ENCODE assay signal across 7 cellular contexts in the genomic region with DNA sequence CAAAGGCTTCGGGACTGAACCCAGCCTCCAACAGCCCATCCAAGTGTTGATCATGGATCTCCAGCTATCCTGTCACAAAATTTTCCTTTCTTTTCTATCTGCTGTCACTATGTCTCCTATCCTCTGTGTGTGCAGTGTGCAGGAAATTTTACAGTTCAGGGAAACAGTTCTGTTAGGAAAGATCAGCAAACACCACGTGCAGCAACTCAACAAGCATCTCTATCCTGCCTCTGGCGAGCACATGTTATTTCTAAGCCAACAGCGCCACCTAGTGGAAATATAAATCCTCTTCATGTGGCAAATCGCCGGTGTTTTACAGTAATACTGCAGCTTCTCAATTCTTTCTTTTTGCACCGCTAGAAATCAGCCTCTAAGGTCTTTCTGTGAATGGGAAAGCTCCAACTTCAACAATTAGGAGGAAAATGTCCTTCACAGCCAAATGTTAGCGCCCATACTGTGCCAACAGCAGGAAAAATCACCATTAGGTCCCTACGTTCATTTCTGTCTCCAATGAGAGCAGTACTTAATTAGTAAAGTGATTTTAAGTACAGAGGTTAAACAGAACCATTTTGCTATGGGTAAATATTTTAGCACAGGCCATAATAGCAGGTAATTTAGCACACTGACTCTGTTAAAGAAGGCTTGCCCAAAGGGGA. TPM values are rescaled to one million over a fixed set of nuclear protein-coding genes. Genes with fewer than 3 reads are reported as not detected.
DNase-seq lines count a peak whose midpoint lies in the region; ATAC-seq, FAIRE-seq and TF ChIP-seq lines count a peak whose summit lies in the region.

No MANE protein-coding gene starts in this region.

- in situ Hi-C loops in GM12878 (cut with MboI): loop anchor here (5.0 to 25.0 kb wide), 2 partner anchors 75 to 925 kb away; a partner anchor contains a TSS

- TF ChIP-seq RAD21 in GM12878 (IDR thresholded peaks at IDR 0.05; ENCODE audit: insufficient read depth, low read depth, low read length): peak; percentile 81

- RAD21 ChIA-PET in GM12878 (lab: Charles Lee; ENCODE audit: unreplicated experiment): interaction anchor here (1.7 kb wide), 1 partner anchor 73 kb away, joined by 8 read pairs; no protein-coding TSS in a partner anchor

- H3K9ac ChIP-seq in GM12878 (ENCODE audit: control insufficient read depth, insufficient read depth, low read length): no peak overlapping the region

- intact Hi-C loops in GM12878 (cut with micrococcal nuclease; ENCODE audit: unreplicated experiment): loop anchor here (1.0 to 10.0 kb wide), 3 partner anchors 73 to 928 kb away; no protein-coding TSS in a partner anchor

- no peak for TF ChIP-seq EP300 in GM12878 (IDR thresholded peaks at IDR 0.05; ENCODE audit: borderline replicate concordance in 1 of 2, control insufficient read depth in 1 of 2, low read depth in 2 of 2, low read length in 2 of 2)

- H3K4me1 ChIP-seq in GM12878 (ENCODE audit: control insufficient read depth, insufficient read depth, low read length): no peaks in the 10 kb centered on the region

- peak; percentile 60 for TF ChIP-seq CTCF in GM12872 (IDR thresholded peaks at IDR 0.05; ENCODE audit: insufficient read depth, low read depth, low read length)
- TF ChIP-seq CTCF in GM12878 (IDR thresholded peaks at IDR 0.05 in 2 of 3, conservative IDR thresholded peaks at IDR 0.05 in 1 of 3; ENCODE audit: control insufficient read depth in 2 of 3, extremely low read depth in 1 of 3, insufficient read depth in 1 of 3, low read depth in 3 of 3, low read length in 3 of 3): peak; percentile 45 to 74 (median 53); a peak in 5 of 6 replicates

- CTCF ChIA-PET in GM12878 (lab: Yijun Ruan, JAX): interaction anchor here (0.6 to 3.4 kb wide), 8 partner anchors 9 to 935 kb away, joined by 3 to 45 read pairs (median 4); no protein-coding TSS in a partner anchor

- WGBS in GM12878 (ENCODE audit: insufficient coverage, insufficient replicate concordance, low lambda C conversion rate, missing lambda C conversion rate): 18% methylated on average over 9 of the region's 9 CpGs

- no TSS peak for BruUV-seq in GM12878 (replicated peaks; lab: Mats Ljungman, UMichigan)

- H4K20me1 ChIP-seq in GM12878 (ENCODE audit: control insufficient read depth, insufficient read depth): no peaks in the 10 kb centered on the region

- peak; percentile 93 for FAIRE-seq in GM12878 (lab: Jason Lieb, UNC)

- no peak overlapping the region for H2AFZ ChIP-seq in GM12878 (ENCODE audit: control insufficient read depth, low read depth, low read length)

- H3K4me3 ChIP-seq in GM12878: no peak overlapping the region

- no peak for TF ChIP-seq POLR2A in GM12878 (IDR thresholded peaks at IDR 0.05; ENCODE audit: low read depth, low read length)

- H3K79me2 ChIP-seq in GM12878 (ENCODE audit: control insufficient read depth, insufficient read depth, low read length): no peaks in the 10 kb centered on the region

- no peak overlapping the region for H3K27ac ChIP-seq in GM12878 (ENCODE audit: control insufficient read depth, insufficient read depth)

- H3K27me3 ChIP-seq in GM12878 (replicated peaks in 1 of 2; ENCODE audit: control insufficient read depth in 2 of 2, insufficient read depth in 2 of 2, low read length in 1 of 2): no peaks in the 10 kb centered on the region

- SMC1A ChIA-PET in GM12878 (lab: Charles Lee; ENCODE audit: uncharacterized antibody, unreplicated experiment): interaction anchor here (0.6 to 1.5 kb wide), 7 partner anchors 16 to 252 kb away, joined by 3 to 4 read pairs (median 3); no protein-coding TSS in a partner anchor

- H3K4me2 ChIP-seq in GM12878 (ENCODE audit: control insufficient read depth, insufficient read depth): no peak overlapping the region

- POLR2A ChIA-PET in GM12878 (lab: Charles Lee): no interaction called here

- H3K9me3 ChIP-seq in GM12878 (replicated peaks; ENCODE audit: control insufficient read depth, insufficient read depth, low read length): peaks cover 4% of the 10 kb centered on the region; the same call in 1 of the 3 replicates

- H3K36me3 ChIP-seq in GM12878 (ENCODE audit: control insufficient read depth in 2 of 2, insufficient read depth in 2 of 2, low read length in 1 of 2): no peaks in the 10 kb centered on the region

- ATAC-seq in SK-N-SH treated with all-trans-retinoic acid at 6 μM for 48 hours (peak; percentile 82), GM12878 (peak; percentile 78), GM19452 (IDR thresholded peaks at IDR 0.05; ENCODE audit: unreplicated experiment) (no peak)

- DNase-seq in NCI-H1417 treated with DMSO at 0.1 percent for 48 hours (lab: John Stamatoyannopoulos, UW) (peak; percentile 17), GM12878 (ENCODE audit: low read depth, low spot score) (peak; percentile 23), iPS DF 19.7 (ENCODE audit: low read depth, low spot score) (peak; percentile 68)
- peak; percentile 48 for DNase-seq in stimulated activated CD4-positive, alpha-beta T cell treated with anti-CD3 and anti-CD28 coated beads, Interleukin-15, amount 100 ng/mL, for 24 hours

TF ChIP-seq in SK-N-SH treated with all-trans-retinoic acid at 6 μM for 48 hours, 23 proteins besides CTCF, POLR2A, EP300 and RAD21:
- TF ChIP-seq ZNF8 (CRISPR knock-in tag; IDR thresholded peaks at IDR 0.05): no peak
- no peak for TF ChIP-seq OSR1 (CRISPR knock-in tag; IDR thresholded peaks at IDR 0.05)

TF ChIP-seq in GM12878, 131 proteins besides CTCF, POLR2A, EP300 and RAD21 (continues in another document):
- TF ChIP-seq, protein P1, sequence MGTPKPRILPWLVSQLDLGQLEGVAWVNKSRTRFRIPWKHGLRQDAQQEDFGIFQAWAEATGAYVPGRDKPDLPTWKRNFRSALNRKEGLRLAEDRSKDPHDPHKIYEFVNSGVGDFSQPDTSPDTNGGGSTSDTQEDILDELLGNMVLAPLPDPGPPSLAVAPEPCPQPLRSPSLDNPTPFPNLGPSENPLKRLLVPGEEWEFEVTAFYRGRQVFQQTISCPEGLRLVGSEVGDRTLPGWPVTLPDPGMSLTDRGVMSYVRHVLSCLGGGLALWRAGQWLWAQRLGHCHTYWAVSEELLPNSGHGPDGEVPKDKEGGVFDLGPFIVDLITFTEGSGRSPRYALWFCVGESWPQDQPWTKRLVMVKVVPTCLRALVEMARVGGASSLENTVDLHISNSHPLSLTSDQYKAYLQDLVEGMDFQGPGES (IDR thresholded peaks at IDR 0.05): no peak

RNA-seq across cellular contexts. Expression of a gene that starts 21.3 kb away (rescaled TPM):
- 18.1 and 21.8 TPM in 2 replicates for total RNA-seq in GM12878 (2013; cell fraction: nucleolus; rRNA removed)
- 8.4 and 9.6 TPM in 2 replicates for total RNA-seq in GM12878 (2014; rRNA removed)
- total RNA-seq in GM12878 (2014; rRNA removed; fragmentation: Illumina TruSeq; extraction: Trizol): 6.8 and 7.1 TPM in 2 replicates
- total RNA-seq in GM12878 (2021): 5.4 and 5.7 TPM in 2 replicates
- polyA plus RNA-seq in GM12878 (2011; ENCODE audit: low read depth): 1.6 TPM
- polyA plus RNA-seq in GM12878 (2011; rRNA removed): 9.4 and 17.9 TPM in 2 replicates
- 4.4 and 4.6 TPM in 2 replicates for polyA plus RNA-seq in GM12878 (2011; cell fraction: cytosol; rRNA removed)
- polyA plus RNA-seq in GM12878 (2011; cell fraction: nucleus; rRNA removed): 13.1 and 16.1 TPM in 2 replicates
- polyA plus RNA-seq in GM12878 (2012): 4.0 and 7.3 TPM in 2 replicates
- polyA plus RNA-seq in GM12878 (2014; fragmentation: Illumina TruSeq; extraction: Trizol): 8.8 and 10.9 TPM in 2 replicates
- 1 to 10 TPM; 2.1 to 2.7 TPM for polyA plus RNA-seq in GM12878 (2014; fragmentation: Nextera tagmentation; extraction: Ambion mirVana)
- polyA plus RNA-seq in GM12878 (2014; rRNA removed): 4.8 and 7.7 TPM in 2 replicates
- 10 to 100 TPM in 1 of 2 experiments, 1 to 10 TPM in 1; 9.0 to 10.3 TPM for polyA plus RNA-seq in GM12878 (2016; fragmentation: Nextera tagmentation; extraction: Ambion mirVana)
- polyA minus RNA-seq in GM12878 (2011; rRNA and poly(A)+ RNA removed): 6.1 and 8.0 TPM in 2 replicates
- polyA minus RNA-seq in GM12878 (2011; cell fraction: cytosol; rRNA and poly(A)+ RNA removed): 2.1 and 5.2 TPM in 2 replicates
- polyA minus RNA-seq in GM12878 (2011; cell fraction: nucleus; rRNA and poly(A)+ RNA removed): 10.2 and 11.1 TPM in 2 replicates

RNA-seq across cellular contexts. Expression of a gene that starts 35.3 kb away (rescaled TPM):
- 103 and 110 TPM in 2 replicates for total RNA-seq in GM12878 (2013; cell fraction: nucleolus; rRNA removed)
- total RNA-seq in GM12878 (2014; rRNA removed) (17.8 and 18.0 TPM in 2 replicates), GM12878 (2014; rRNA removed; fragmentation: Illumina TruSeq; extraction: Trizol) (21.9 TPM in 2 replicates), GM12878 (2021) (16.0 and 17.1 TPM in 2 replicates)
- 7.1 TPM for polyA plus RNA-seq in GM12878 (2011; ENCODE audit: low read depth)
- polyA plus RNA-seq in GM12878 (2011; rRNA removed) (35.4 and 56.1 TPM in 2 replicates), GM12878 (2014; fragmentation: Illumina TruSeq; extraction: Trizol) (21.2 and 27.4 TPM in 2 replicates), GM12878 (2014; fragmentation: Nextera tagmentation; extraction: Ambion mirVana) (1 to 10 TPM; 8.4 to 8.6 TPM), GM12878 (2014; rRNA removed) (15.8 and 18.2 TPM in 2 replicates), GM12878 (2016; fragmentation: Nextera tagmentation; extraction: Ambion mirVana) (10 to 100 TPM; 22.8 to 23.7 TPM)
- 10.5 and 13.5 TPM in 2 replicates for polyA plus RNA-seq in GM12878 (2011; cell fraction: cytosol; rRNA removed)
- 84.6 and 111 TPM in 2 replicates for polyA plus RNA-seq in GM12878 (2011; cell fraction: nucleus; rRNA removed)
- polyA plus RNA-seq in GM12878 (2012): 12.1 and 15.2 TPM in 2 replicates
- 22.4 and 27.7 TPM in 2 replicates for polyA minus RNA-seq in GM12878 (2011; rRNA and poly(A)+ RNA removed)
- polyA minus RNA-seq in GM12878 (2011; cell fraction: cytosol; rRNA and poly(A)+ RNA removed): 4.8 and 5.7 TPM in 2 replicates
- polyA minus RNA-seq in GM12878 (2011; cell fraction: nucleus; rRNA and poly(A)+ RNA removed): 45.2 and 53.6 TPM in 2 replicates

RNA-seq across cellular contexts. Expression of a gene that starts 35.8 kb away (rescaled TPM):
- 3.8 and 5.0 TPM in 2 replicates for total RNA-seq in GM12878 (2013; cell fraction: nucleolus; rRNA removed)
- total RNA-seq in GM12878 (2014; rRNA removed) (0.05 TPM in 1 of 2 replicates, not detected in the other), GM12878 (2014; rRNA removed; fragmentation: Illumina TruSeq; extraction: Trizol) (not detected in 2 replicates), GM12878 (2021) (0.31 TPM in 1 of 2 replicates, not detected in the other)
- polyA plus RNA-seq in GM12878 (2011; ENCODE audit: low read depth): 0.09 TPM
- polyA plus RNA-seq in GM12878 (2011; rRNA removed) (0.04 and 0.35 TPM in 2 replicates), GM12878 (2014; fragmentation: Illumina TruSeq; extraction: Trizol) (0.06 and 0.11 TPM in 2 replicates), GM12878 (2014; fragmentation: Nextera tagmentation; extraction: Ambion mirVana) (not detected), GM12878 (2014; rRNA removed) (not detected in 2 replicates), GM12878 (2016; fragmentation: Nextera tagmentation; extraction: Ambion mirVana) (under 1 TPM in 1 of 2 experiments, not detected in 1; 0.12 TPM)
- 0.10 and 0.18 TPM in 2 replicates for polyA plus RNA-seq in GM12878 (2011; cell fraction: cytosol; rRNA removed)
- 0.75 and 1.0 TPM in 2 replicates for polyA plus RNA-seq in GM12878 (2011; cell fraction: nucleus; rRNA removed)
- polyA plus RNA-seq in GM12878 (2012): 0.05 and 0.22 TPM in 2 replicates
- 0.51 and 0.77 TPM in 2 replicates for polyA minus RNA-seq in GM12878 (2011; rRNA and poly(A)+ RNA removed)
- not detected in 2 replicates for polyA minus RNA-seq in GM12878 (2011; cell fraction: cytosol; rRNA and poly(A)+ RNA removed)
- 0.73 and 1.5 TPM in 2 replicates for polyA minus RNA-seq in GM12878 (2011; cell fraction: nucleus; rRNA and poly(A)+ RNA removed)

Comparison
In these comparisons a context has a peak if more than half of its experiments do, and no peak if none do; other contexts are left out.
1. DNase-seq: peak in every context shown above with its lines; median percentile 68 in iPS DF 19.7; 48 in stimulated activated CD4-positive, alpha-beta T cell treated with anti-CD3 and anti-CD28 coated beads, Interleukin-15, amount 100 ng/mL, for 24 hours; 23 in GM12878; 17 in NCI-H1417 treated with DMSO at 0.1 percent for 48 hours.